In genomic region chr16:1991588-1992474, GRCh38 we compare ENCODE assay signal across 8 cellular contexts. TPM values are rescaled to one million over a fixed set of nuclear protein-coding genes. Genes with fewer than 3 reads are reported as not detected.
A peak's percentile ranks its signal among the peaks of the same experiment; 100 is the strongest.
DNase-seq lines count a peak whose midpoint lies in the region; ATAC-seq, FAIRE-seq and TF ChIP-seq lines count a peak whose summit lies in the region.

No MANE protein-coding gene starts in this region.

- peak; percentile 89 for FAIRE-seq in GM12892 (lab: Jason Lieb, UNC)

- TF ChIP-seq CTCF in fibroblast of villous mesenchyme (IDR thresholded peaks at IDR 0.05; ENCODE audit: insufficient read depth, low read depth, low read length) (no peak), neural crest cell (conservative IDR thresholded peaks at IDR 0.05) (no peak)

- H3K27ac Mint-ChIP-seq in neural crest cell (ENCODE audit: unreplicated experiment): no peak overlapping the region

- DNase-seq in GM12892 (ENCODE audit: insufficient read length) (peak; percentile 98), RKO (ENCODE audit: low spot score) (peak; percentile 40), activated gamma-delta T cell treated with Interleukin-2 at 50 U/mL for 16 hours (peak; percentile 97), fibroblast of villous mesenchyme (ENCODE audit: low read depth) (peak; percentile 89), neural crest cell (ENCODE audit: low read depth, low spot score) (peak; percentile 70)
- peak; percentile 91 to 100 (median 97) for DNase-seq in stimulated activated naive CD4-positive, alpha-beta T cell (lab: John Stamatoyannopoulos, UW)

- H3K4me3 Mint-ChIP-seq in neural crest cell: peak overlapping the region; percentile 51

- peaks cover 21% of the 10 kb centered on the region for H3K36me3 Mint-ChIP-seq in neural crest cell (ENCODE audit: low read depth)

- ATAC-seq in HG02840 (IDR thresholded peaks at IDR 0.05; ENCODE audit: low FRiP score, unreplicated experiment): peak; percentile 50
- no peak for ATAC-seq in GM21447 (IDR thresholded peaks at IDR 0.05; ENCODE audit: unreplicated experiment)

- peak overlapping the region; percentile 40 for H3K4me3 ChIP-seq in fibroblast of villous mesenchyme (ENCODE audit: low read depth, low read length)

- H3K9me3 Mint-ChIP-seq in neural crest cell: no peaks in the 10 kb centered on the region

- H3K27me3 Mint-ChIP-seq in neural crest cell (ENCODE audit: low read depth): peaks cover 68% of the 10 kb centered on the region

- peak; percentile 63 for TF ChIP-seq POLR2A in GM12892 (IDR thresholded peaks at IDR 0.05; ENCODE audit: low read depth, low read length)

- peaks cover 7% of the 10 kb centered on the region for H3K4me1 Mint-ChIP-seq in neural crest cell

RNA-seq across cellular contexts. Expression of gene SYNGR3, which starts 2.1 kb away (rescaled TPM):
- polyA plus RNA-seq in GM12892 (2012; ENCODE audit: missing spikeins): 3.3 TPM
- 1.6 and 2.6 TPM in 2 replicates for total RNA-seq in fibroblast of villous mesenchyme
- 2.1 and 2.2 TPM in 2 replicates for total RNA-seq in neural crest cell

RNA-seq across cellular contexts. Expression of gene GFER, which starts 7.8 kb away (rescaled TPM):
- polyA plus RNA-seq in GM12892 (2012; ENCODE audit: missing spikeins): 19.1 TPM
- total RNA-seq in fibroblast of villous mesenchyme: 9.5 and 13.9 TPM in 2 replicates
- total RNA-seq in neural crest cell: 42.5 and 43.3 TPM in 2 replicates

RNA-seq across cellular contexts. Expression of gene NOXO1, which starts 10.6 kb away (rescaled TPM):
- polyA plus RNA-seq in GM12892 (2012; ENCODE audit: missing spikeins): not detected
- total RNA-seq in fibroblast of villous mesenchyme (0.43 TPM in 1 of 2 replicates, not detected in the other), neural crest cell (0.63 and 0.75 TPM in 2 replicates)

RNA-seq across cellular contexts. Expression of gene ZNF598, which starts 17.8 kb away (rescaled TPM):
- polyA plus RNA-seq in GM12892 (2012; ENCODE audit: missing spikeins): 9.7 TPM
- total RNA-seq in fibroblast of villous mesenchyme (23.5 and 27.6 TPM in 2 replicates), neural crest cell (55.7 and 62.5 TPM in 2 replicates)

RNA-seq across cellular contexts. Expression of gene TBL3, which starts 20.0 kb away (rescaled TPM):
- 16.1 TPM for polyA plus RNA-seq in GM12892 (2012; ENCODE audit: missing spikeins)
- total RNA-seq in fibroblast of villous mesenchyme: 28.5 and 39.0 TPM in 2 replicates
- 39.5 and 39.6 TPM in 2 replicates for total RNA-seq in neural crest cell

Comparison
In these comparisons a context has a peak if more than half of its experiments do, and no peak if none do; other contexts are left out.
1. DNase-seq: peak in every context shown above with its lines; median percentile 98 in GM12892; 97 in activated gamma-delta T cell treated with Interleukin-2 at 50 U/mL for 16 hours; 97 in stimulated activated naive CD4-positive, alpha-beta T cell; 89 in fibroblast of villous mesenchyme; 70 in neural crest cell; 40 in RKO.